ENCODE assay signal across 8 cellular contexts in genomic region chr10:79266092-79266491, GRCh38.
A peak's percentile ranks its signal among the peaks of the same experiment; 100 is the strongest.
DNase-seq lines count a peak whose midpoint lies in the region; ATAC-seq and TF ChIP-seq lines count a peak whose summit lies in the region.

No MANE protein-coding gene starts in this region.

- H3K27me3 ChIP-seq in ascending aorta = no peaks in the 10 kb centered on the region

- H3K27ac Mint-ChIP-seq in natural killer cell = peak overlapping the region; percentile 88 to 95

- peaks cover 28 to 40% of the 10 kb centered on the region in 2 donors for H3K4me1 ChIP-seq in ascending aorta

- DNase-seq in activated gamma-delta T cell (lab: John Stamatoyannopoulos, UW) = peak; percentile 19
- DNase-seq in activated gamma-delta T cell treated with Interleukin-2 at 50 U/mL for 16 hours = no peak
- peak in 1 of 2 donors; percentile 88 for DNase-seq in ascending aorta (ENCODE audit: low spot score in 2 of 2)
- no peak for DNase-seq in natural killer cell
- DNase-seq in sciatic nerve (ENCODE audit: low spot score) = no peak
- DNase-seq in stimulated activated CD4-positive, alpha-beta T cell treated with anti-CD3 and anti-CD28 coated beads, Interleukin-4, amount 100 ng/mL, for 24 hours = no peak
- DNase-seq in COR-L47 (lab: John Stamatoyannopoulos, UW) = no peak

- no peaks in the 10 kb centered on the region for H3K9me3 Mint-ChIP-seq in natural killer cell

- H3K27ac ChIP-seq in ascending aorta = peak overlapping the region; percentile 92 to 95

- no peaks in the 10 kb centered on the region for H3K36me3 Mint-ChIP-seq in natural killer cell

- H3K9me3 ChIP-seq in ascending aorta = no peaks in the 10 kb centered on the region

- H3K27me3 Mint-ChIP-seq in natural killer cell (ENCODE audit: low read depth in 2 of 2) = no peaks in the 10 kb centered on the region

- H3K4me3 ChIP-seq in ascending aorta = no peak overlapping the region

- H3K4me1 Mint-ChIP-seq in natural killer cell = peaks cover 54 to 84% of the 10 kb centered on the region in 2 donors

- TF ChIP-seq CTCF in ascending aorta (IDR thresholded peaks at IDR 0.05) (no peak), natural killer cell (IDR thresholded peaks at IDR 0.05) (no peak)

- ATAC-seq in HG03108 (IDR thresholded peaks at IDR 0.05; ENCODE audit: unreplicated experiment) = peak; percentile 22
- peak; percentile 8 to 39 (median 21) for ATAC-seq in natural killer cell
- ATAC-seq in sciatic nerve = no peak

- H3K36me3 ChIP-seq in ascending aorta = no peaks in the 10 kb centered on the region

- H3K4me3 Mint-ChIP-seq in natural killer cell = peak overlapping the region; percentile 25

- intact Hi-C loops in ascending aorta (cut with DNase I) (loop anchor here (1.0 to 5.0 kb wide), 4 partner anchors 20 to 294 kb away; partner anchors contain the start of gene ZCCHC24), natural killer cell (cut with micrococcal nuclease) (loop anchor here (2.0 kb wide), 1 partner anchor 21 kb away; no protein-coding TSS in a partner anchor), sciatic nerve (cut with DNase I) (no loop called here)
